Comparison of ENCODE assay signal across 7 cellular contexts in genomic region chr3:51994530-51994929, GRCh38. TPM values are rescaled to one million over a fixed set of nuclear protein-coding genes. Genes with fewer than 3 reads are reported as not detected.
DNase-seq lines count a peak whose midpoint lies in the region; ATAC-seq and TF ChIP-seq lines count a peak whose summit lies in the region.

No MANE protein-coding gene starts in this region.

- peaks cover 47% of the 10 kb centered on the region for H3K36me3 Mint-ChIP-seq in activated B cell treated with CpG ODN at 0.5 μM for 24 hours (ENCODE audit: low read depth)

- no peak for ATAC-seq in activated B cell treated with CpG ODN at 0.5 μM for 24 hours (ENCODE audit: low read depth)
- no peak for ATAC-seq in foreskin keratinocyte
- no peak for ATAC-seq in HG03135 (IDR thresholded peaks at IDR 0.05; ENCODE audit: unreplicated experiment)
- no peak for ATAC-seq in sciatic nerve

- peaks cover 0 to 43% of the 10 kb centered on the region in 2 experiments; a peak in 2 of 3 replicates for H3K36me3 ChIP-seq in HEK293 (ENCODE audit: control insufficient read depth in 2 of 2, insufficient read depth in 1 of 2, low read length in 2 of 2)

- no peaks in the 10 kb centered on the region for H3K9me3 Mint-ChIP-seq in activated B cell treated with CpG ODN at 0.5 μM for 24 hours

- DNase-seq in activated B cell treated with CpG ODN at 0.5 μM for 24 hours, result no peak
- DNase-seq in foreskin keratinocyte, result no peak
- DNase-seq in Ammon's horn (ENCODE audit: low spot score), result no peak
- DNase-seq in sciatic nerve (ENCODE audit: low spot score), result no peak

- H3K27me3 ChIP-seq in foreskin keratinocyte, result no peaks in the 10 kb centered on the region

- TF ChIP-seq CTCF in HEK293 (tag by site-specific recombination; IDR thresholded peaks at IDR 0.05) (no peak), activated B cell treated with CpG ODN at 0.5 μM for 24 hours (IDR thresholded peaks at IDR 0.05) (no peak), foreskin keratinocyte (conservative IDR thresholded peaks at IDR 0.05) (no peak)

- CTCF ChIA-PET in HEK293 (lab: Yijun Ruan, JAX) (interaction anchor here (1.1 kb wide), 1 partner anchor 13 kb away, joined by 3 read pairs; no protein-coding TSS in a partner anchor), activated B cell treated with CpG ODN at 0.5 μM for 24 hours (lab: Charles Lee) (interaction anchor here (2.2 kb wide), 1 partner anchor 20 kb away, joined by 7 read pairs; the partner anchor contains the start of gene ABHD14A)

- H3K4me1 ChIP-seq in HEK293 (ENCODE audit: control insufficient read depth, insufficient read depth, low read length) (no peaks in the 10 kb centered on the region), foreskin keratinocyte (peaks cover 12% of the 10 kb centered on the region)

- H3K4me3 Mint-ChIP-seq in activated B cell treated with CpG ODN at 0.5 μM for 24 hours, result peak overlapping the region; percentile 100

- no peaks in the 10 kb centered on the region for H3K27me3 Mint-ChIP-seq in activated B cell treated with CpG ODN at 0.5 μM for 24 hours

- H3K9me3 ChIP-seq in HEK293 (ENCODE audit: control insufficient read depth, insufficient read depth, low read depth, low read length), result no peaks in the 10 kb centered on the region

- H3K27ac Mint-ChIP-seq in activated B cell treated with CpG ODN at 0.5 μM for 24 hours, result peak overlapping the region; percentile 100

- POLR2A ChIA-PET in HEK293 (lab: Yijun Ruan, JAX), result interaction anchor here (2.0 to 2.6 kb wide), 2 partner anchors 11 to 52 kb away, joined by 20 to 47 read pairs; partner anchors contain the start of genes ACY1, PARP3 and RRP9
- POLR2A ChIA-PET in activated B cell treated with CpG ODN at 0.5 μM for 24 hours (lab: Charles Lee), result interaction anchor here (1.0 to 2.7 kb wide), 9 partner anchors 8 to 194 kb away, joined by 4 to 58 read pairs (median 20); partner anchors contain the start of genes ABHD14A, ABHD14B, ACY1 and DUSP7

- intact Hi-C loops in activated B cell treated with CpG ODN at 0.5 μM for 24 hours (cut with micrococcal nuclease) (no loop called here), sciatic nerve (cut with DNase I) (no loop called here)

- peaks cover 37% of the 10 kb centered on the region for H3K4me1 Mint-ChIP-seq in activated B cell treated with CpG ODN at 0.5 μM for 24 hours

- H3K27ac ChIP-seq in HEK293 (ENCODE audit: extremely low read depth, low read depth, low read length), result peak overlapping the region; percentile 98
- H3K27ac ChIP-seq in foreskin keratinocyte, result peak overlapping the region; percentile 97
- H3K27ac ChIP-seq in skin epidermis, result peak overlapping the region in 16 of 21 experiments; percentile 88 to 99 (median 92)

- H3K4me3 ChIP-seq in HEK293 (ENCODE audit: low read depth, low read length) (peak overlapping the region; percentile 100), skin epidermis (peak overlapping the region; percentile 60 to 89 (median 81))

TF ChIP-seq in HEK293, 187 proteins besides CTCF, POLR2A, EP300 and RAD21:
- TF ChIP-seq ZNF350 (tag by site-specific recombination; IDR thresholded peaks at IDR 0.05), result no peak
- no peak for TF ChIP-seq ZNF48 (tag by site-specific recombination; IDR thresholded peaks at IDR 0.05)
- no peak for TF ChIP-seq ZNF26 (tag by site-specific recombination; IDR thresholded peaks at IDR 0.05)
- TF ChIP-seq ZNF549 (tag by site-specific recombination; IDR thresholded peaks at IDR 0.05), result no peak
- TF ChIP-seq ZNF426 (tag by site-specific recombination; IDR thresholded peaks at IDR 0.05), result no peak
- no peak for TF ChIP-seq FEZF1 (tag by site-specific recombination; IDR thresholded peaks at IDR 0.05)
- TF ChIP-seq ZBTB26 (tag by site-specific recombination; optimal IDR thresholded peaks at IDR 0.05), result no peak
- TF ChIP-seq KLF17 (tag by site-specific recombination; IDR thresholded peaks at IDR 0.05), result no peak

RNA-seq across cellular contexts. Expression of gene RPL29, which starts 1.2 kb away (rescaled TPM):
- 1,884 and 2,140 TPM in 2 replicates for total RNA-seq in activated B cell treated with CpG ODN at 0.5 μM for 24 hours
- 1,319 and 1,629 TPM in 2 replicates for total RNA-seq in foreskin keratinocyte
- 2,404 and 2,789 TPM in 2 replicates for polyA plus RNA-seq in foreskin keratinocyte
- total RNA-seq in sciatic nerve, result 753 TPM

RNA-seq across cellular contexts. Expression of gene ACY1, which starts 11.2 kb away (rescaled TPM):
- total RNA-seq in activated B cell treated with CpG ODN at 0.5 μM for 24 hours (24.9 and 26.7 TPM in 2 replicates), foreskin keratinocyte (62.3 and 69.9 TPM in 2 replicates), sciatic nerve (21.9 TPM)
- polyA plus RNA-seq in foreskin keratinocyte, result 62.5 and 73.2 TPM in 2 replicates

RNA-seq across cellular contexts. Expression of gene ABHD14A, which starts 19.7 kb away (rescaled TPM):
- total RNA-seq in activated B cell treated with CpG ODN at 0.5 μM for 24 hours, result 5.1 and 5.2 TPM in 2 replicates
- total RNA-seq in foreskin keratinocyte, result 4.9 and 5.6 TPM in 2 replicates
- polyA plus RNA-seq in foreskin keratinocyte, result 8.9 and 9.5 TPM in 2 replicates
- 15.9 TPM for total RNA-seq in sciatic nerve

RNA-seq across cellular contexts. Expression of gene ABHD14B, which starts 20.7 kb away (rescaled TPM):
- total RNA-seq in activated B cell treated with CpG ODN at 0.5 μM for 24 hours, result 51.6 and 55.6 TPM in 2 replicates
- total RNA-seq in foreskin keratinocyte, result 23.0 and 25.8 TPM in 2 replicates
- polyA plus RNA-seq in foreskin keratinocyte, result 30.5 and 33.6 TPM in 2 replicates
- 42.3 TPM for total RNA-seq in sciatic nerve

RNA-seq across cellular contexts. Expression of gene PCBP4, which starts 27.3 kb away (rescaled TPM):
- total RNA-seq in activated B cell treated with CpG ODN at 0.5 μM for 24 hours, result 10.3 and 11.0 TPM in 2 replicates
- total RNA-seq in foreskin keratinocyte, result 30.9 and 33.4 TPM in 2 replicates
- 40.0 and 46.9 TPM in 2 replicates for polyA plus RNA-seq in foreskin keratinocyte
- 145 TPM for total RNA-seq in sciatic nerve
